In genomic region chr14:69093551-69094421, GRCh38 we compare ENCODE assay signal across 8 cellular contexts. TPM values are rescaled to one million over a fixed set of nuclear protein-coding genes. Genes with fewer than 3 reads are reported as not detected.
DNase-seq lines count a peak whose midpoint lies in the region; ATAC-seq, FAIRE-seq and TF ChIP-seq lines count a peak whose summit lies in the region.

No MANE protein-coding gene starts in this region.

- TF ChIP-seq POLR2A in endothelial cell of umbilical vein (IDR thresholded peaks at IDR 0.05; ENCODE audit: low read depth, low read length) = no peak

- H3K27ac ChIP-seq in endothelial cell of umbilical vein (ENCODE audit: insufficient read depth, low read depth, low read length) = peak overlapping the region; percentile 63

- peak; percentile 81 for FAIRE-seq in endothelial cell of umbilical vein (lab: Jason Lieb, UNC)

- no TSS peak for BruUV-seq in endothelial cell of umbilical vein (replicated peaks; lab: Mats Ljungman, UMichigan)

- peaks cover 16% of the 10 kb centered on the region for H3K36me3 Mint-ChIP-seq in activated T-helper 1 cell treated with anti-CD3 and anti-CD28 coated beads, Interleukin-12 subunit alpha, Interleukin-12 subunit beta, Interleukin-2, Interleukin-4 antibody, amounts not matched to agents 30 ng/mL and 10 ng/mL and 1 ng/mL, durations not matched to agents 14 hours and 24 hours and 36 hours (ENCODE audit: low read depth)

- DNase-seq in ELR (ENCODE audit: low read depth) (peak; percentile 58), NCI-H446 treated with DMSO at 0.1 percent for 48 hours (lab: John Stamatoyannopoulos, UW) (peak; percentile 64), endothelial cell of umbilical vein (ENCODE audit: low read depth, low spot score) (peak; percentile 79), occipital lobe (lab: John Stamatoyannopoulos, UW) (peak; percentile 13), activated gamma-delta T cell treated with Interleukin-2 at 50 U/mL for 16 hours (no peak)
- no peak for DNase-seq in activated T-helper 1 cell treated with anti-CD3 and anti-CD28 coated beads, Interleukin-12 subunit alpha, Interleukin-12 subunit beta, Interleukin-2, Interleukin-4 antibody, amounts not matched to agents 30 ng/mL and 10 ng/mL and 1 ng/mL, durations not matched to agents 14 hours and 24 hours and 36 hours (ENCODE audit: low spot score)
- DNase-seq in activated CD4-positive, alpha-beta T cell treated with anti-CD3 and anti-CD28 coated beads, Interleukin-2, amount 50 U/mL, for 48 hours = no peak

- H3K9me3 ChIP-seq in endothelial cell of umbilical vein (replicated peaks; ENCODE audit: control insufficient read depth, insufficient read depth, low read length) = no peaks in the 10 kb centered on the region

- peaks cover 4% of the 10 kb centered on the region for H3K79me2 ChIP-seq in endothelial cell of umbilical vein (ENCODE audit: control insufficient read depth, insufficient read depth, low read length)

- dilution Hi-C loops in endothelial cell of umbilical vein (cut with MboI; ENCODE audit: extremely low pct_ligation_motif_present, low sequenced_read_pairs) = no loop called here

- CTCF ChIA-PET in endothelial cell of umbilical vein (lab: Charles Lee) = interaction anchor here (0.7 to 2.9 kb wide), 11 partner anchors 8 to 230 kb away, joined by 3 to 8 read pairs (median 3); no protein-coding TSS in a partner anchor

- no peak for TF ChIP-seq CTCF in endothelial cell of umbilical vein (IDR thresholded peaks at IDR 0.05; ENCODE audit: extremely low read depth in 1 of 2, insufficient read depth in 1 of 2, low read depth in 1 of 2, low read length in 2 of 2)

- H3K4me1 Mint-ChIP-seq in activated T-helper 1 cell treated with anti-CD3 and anti-CD28 coated beads, Interleukin-12 subunit alpha, Interleukin-12 subunit beta, Interleukin-2, Interleukin-4 antibody, amounts not matched to agents 30 ng/mL and 10 ng/mL and 1 ng/mL, durations not matched to agents 14 hours and 24 hours and 36 hours (ENCODE audit: low read depth) = peaks cover 17% of the 10 kb centered on the region

- peaks cover 8 to 9% of the 10 kb centered on the region in 2 experiments for H3K36me3 ChIP-seq in endothelial cell of umbilical vein (ENCODE audit: control insufficient read depth in 2 of 2, extremely low read depth in 1 of 2, insufficient read depth in 2 of 2, low read length in 2 of 2)

- H4K20me1 ChIP-seq in endothelial cell of umbilical vein (replicated peaks; ENCODE audit: control insufficient read depth, extremely low read depth, insufficient read depth, low read length) = no peaks in the 10 kb centered on the region

- intact Hi-C loops in endothelial cell of umbilical vein (cut with micrococcal nuclease) = loop anchor here (1.0 to 5.0 kb wide), 2 partner anchors 14 to 36 kb away; no protein-coding TSS in a partner anchor
- intact Hi-C loops in activated T-helper 1 cell treated with anti-CD3 and anti-CD28 coated beads, Interleukin-12 subunit alpha, Interleukin-12 subunit beta, Interleukin-2, Interleukin-4 antibody, amounts not matched to agents 30 ng/mL and 10 ng/mL and 1 ng/mL, durations not matched to agents 14 hours and 24 hours and 36 hours (cut with micrococcal nuclease) = no loop called here

- no peaks in the 10 kb centered on the region for H3K9me3 Mint-ChIP-seq in activated T-helper 1 cell treated with anti-CD3 and anti-CD28 coated beads, Interleukin-12 subunit alpha, Interleukin-12 subunit beta, Interleukin-2, Interleukin-4 antibody, amounts not matched to agents 30 ng/mL and 10 ng/mL and 1 ng/mL, durations not matched to agents 14 hours and 24 hours and 36 hours

- H2AFZ ChIP-seq in endothelial cell of umbilical vein (ENCODE audit: low read depth, low read length) = no peak overlapping the region

- H3K27me3 ChIP-seq in endothelial cell of umbilical vein (ENCODE audit: control insufficient read depth in 2 of 2, insufficient read depth in 2 of 2, low read length in 2 of 2) = no peaks in the 10 kb centered on the region

- H3K27ac Mint-ChIP-seq in activated T-helper 1 cell treated with anti-CD3 and anti-CD28 coated beads, Interleukin-12 subunit alpha, Interleukin-12 subunit beta, Interleukin-2, Interleukin-4 antibody, amounts not matched to agents 30 ng/mL and 10 ng/mL and 1 ng/mL, durations not matched to agents 14 hours and 24 hours and 36 hours = no peak overlapping the region

- no peak for ATAC-seq in HG02623 (IDR thresholded peaks at IDR 0.05; ENCODE audit: unreplicated experiment)

- no peak overlapping the region for H3K4me3 ChIP-seq in endothelial cell of umbilical vein (replicated peaks in 1 of 3; ENCODE audit: insufficient read depth in 1 of 3, low read depth in 1 of 3, low read length in 3 of 3)

- peaks cover 29% of the 10 kb centered on the region for H3K4me1 ChIP-seq in endothelial cell of umbilical vein (ENCODE audit: control insufficient read depth, extremely low read depth, insufficient read depth, low read length)

- no peak overlapping the region for H3K9ac ChIP-seq in endothelial cell of umbilical vein (replicated peaks; ENCODE audit: extremely low read depth, insufficient read depth, low read length)

- H3K9me1 ChIP-seq in endothelial cell of umbilical vein (replicated peaks; ENCODE audit: control insufficient read depth, extremely low read depth, insufficient read depth, low read length) = no peaks in the 10 kb centered on the region

- H3K27me3 Mint-ChIP-seq in activated T-helper 1 cell treated with anti-CD3 and anti-CD28 coated beads, Interleukin-12 subunit alpha, Interleukin-12 subunit beta, Interleukin-2, Interleukin-4 antibody, amounts not matched to agents 30 ng/mL and 10 ng/mL and 1 ng/mL, durations not matched to agents 14 hours and 24 hours and 36 hours (ENCODE audit: insufficient read depth) = no peaks in the 10 kb centered on the region

- no peak overlapping the region for H3K4me3 Mint-ChIP-seq in activated T-helper 1 cell treated with anti-CD3 and anti-CD28 coated beads, Interleukin-12 subunit alpha, Interleukin-12 subunit beta, Interleukin-2, Interleukin-4 antibody, amounts not matched to agents 30 ng/mL and 10 ng/mL and 1 ng/mL, durations not matched to agents 14 hours and 24 hours and 36 hours

- POLR2A ChIA-PET in endothelial cell of umbilical vein (lab: Charles Lee) = no interaction called here

- peak overlapping the region; percentile 10 for H3K4me2 ChIP-seq in endothelial cell of umbilical vein (ENCODE audit: insufficient read depth, low read length)

TF ChIP-seq in endothelial cell of umbilical vein, 7 proteins besides CTCF, POLR2A, EP300 and RAD21:
- TF ChIP-seq POLR2AphosphoS5 (IDR thresholded peaks at IDR 0.05; ENCODE audit: insufficient read depth, low read depth, low read length) (peak; percentile 22), MYC (IDR thresholded peaks at IDR 0.05; ENCODE audit: low read depth, low read length) (no peak)

RNA-seq across cellular contexts. Expression of gene DCAF5, which starts 59.1 kb away (rescaled TPM):
- total RNA-seq in endothelial cell of umbilical vein = 35.3 and 37.9 TPM in 2 replicates
- 49.1 and 52.5 TPM in 2 replicates for polyA plus RNA-seq in endothelial cell of umbilical vein
- polyA plus RNA-seq in endothelial cell of umbilical vein (2011; cell fraction: cytosol; rRNA removed) = 37.9 and 42.7 TPM in 2 replicates
- 108 and 112 TPM in 2 replicates for polyA plus RNA-seq in endothelial cell of umbilical vein (2011; cell fraction: nucleus; rRNA removed)
- polyA plus RNA-seq in endothelial cell of umbilical vein (2012) = 27.5 TPM in 2 replicates
- polyA minus RNA-seq in endothelial cell of umbilical vein = 44.4 and 55.2 TPM in 2 replicates
- 7.6 TPM for polyA minus RNA-seq in endothelial cell of umbilical vein (2011; cell fraction: cytosol; rRNA and poly(A)+ RNA removed)
- 38.4 and 48.5 TPM in 2 replicates for polyA minus RNA-seq in endothelial cell of umbilical vein (2011; cell fraction: nucleus; rRNA and poly(A)+ RNA removed)
- 37.1 TPM for total RNA-seq in occipital lobe
- 29.7 and 32.0 TPM in 2 replicates for total RNA-seq in activated T-helper 1 cell treated with anti-CD3 and anti-CD28 coated beads, Interleukin-12 subunit alpha, Interleukin-12 subunit beta, Interleukin-2, Interleukin-4 antibody, amounts not matched to agents 30 ng/mL and 10 ng/mL and 1 ng/mL, durations not matched to agents 14 hours and 24 hours and 36 hours

Comparison
In these comparisons a context has a peak if more than half of its experiments do, and no peak if none do; other contexts are left out.
1. DNase-seq: peak in ELR (single experiment), NCI-H446 treated with DMSO at 0.1 percent for 48 hours (single experiment), endothelial cell of umbilical vein (single experiment) and occipital lobe (single experiment); none in activated T-helper 1 cell treated with anti-CD3 and anti-CD28 coated beads, Interleukin-12 subunit alpha, Interleukin-12 subunit beta, Interleukin-2, Interleukin-4 antibody, amounts not matched to agents 30 ng/mL and 10 ng/mL and 1 ng/mL, durations not matched to agents 14 hours and 24 hours and 36 hours (single experiment), activated CD4-positive, alpha-beta T cell treated with anti-CD3 and anti-CD28 coated beads, Interleukin-2, amount 50 U/mL, for 48 hours (0 of 2) and activated gamma-delta T cell treated with Interleukin-2 at 50 U/mL for 16 hours (single experiment).